In genomic region chr2:160063266-160063665, GRCh38 we compare ENCODE assay signal across 9 cellular contexts. TPM values are rescaled to one million over a fixed set of nuclear protein-coding genes. Genes with fewer than 3 reads are reported as not detected.
DNase-seq lines count a peak whose midpoint lies in the region; ATAC-seq, FAIRE-seq and TF ChIP-seq lines count a peak whose summit lies in the region.
"Had no signal": no experiment of that assay in that cellular context is flagged by ENCODE, and none has a peak within 500 bp of the region (broad histone marks: within the 10 kb centered on the region; RNA-seq: fewer than 3 reads in every experiment).

No MANE protein-coding gene starts in this region.

- H3K36me3 ChIP-seq in HUES64 (ENCODE audit: insufficient read depth, low read length) (no peaks in the 10 kb centered on the region), brain microvascular endothelial cell (replicated peaks) (no peaks in the 10 kb centered on the region), HepG2 (replicated peaks in 1 of 2; ENCODE audit: control insufficient read depth in 1 of 2, insufficient read depth in 2 of 2, low read length in 2 of 2) (no peaks in the 10 kb centered on the region)

- POLR2A ChIA-PET in HepG2 (lab: Yijun Ruan, JAX) = no interaction called here

- H3K27me3 Mint-ChIP-seq in stimulated activated naive CD8-positive, alpha-beta T cell treated with anti-CD3 and anti-CD28 coated beads, Interleukin-15, amount 100 ng/mL, for 72 hours = peaks cover 73% of the 10 kb centered on the region

- TF ChIP-seq POLR2A in HepG2 (IDR thresholded peaks at IDR 0.05; ENCODE audit: insufficient read depth in 1 of 2, low read depth in 2 of 2, low read length in 2 of 2) = no peak

- H3K4me3 Mint-ChIP-seq in stimulated activated naive CD8-positive, alpha-beta T cell treated with anti-CD3 and anti-CD28 coated beads, Interleukin-15, amount 100 ng/mL, for 72 hours = peak overlapping the region; percentile 16 to 83

- no peak for FAIRE-seq in HepG2 (lab: Jason Lieb, UNC)

- TF ChIP-seq EP300 in HepG2 (IDR thresholded peaks at IDR 0.05; ENCODE audit: low read depth in 2 of 2, low read length in 2 of 2) (no peak), HepG2 (CRISPR knock-in tag; IDR thresholded peaks at IDR 0.05; ENCODE audit: borderline replicate concordance) (no peak)

- no peak for TF ChIP-seq RAD21 in HepG2 (CRISPR knock-in tag; IDR thresholded peaks at IDR 0.05)

- WGBS in HUES64 = 37% methylated on average over 5 of the region's 5 CpGs
- WGBS in HepG2 (ENCODE audit: low lambda C conversion rate) = 16% methylated on average over 5 of the region's 5 CpGs

- peaks cover 46% of the 10 kb centered on the region for H3K27me3 ChIP-seq in HUES64 (ENCODE audit: insufficient read depth, low read length)
- no peaks in the 10 kb centered on the region for H3K27me3 ChIP-seq in brain microvascular endothelial cell (replicated peaks)
- H3K27me3 ChIP-seq in HepG2 (ENCODE audit: control insufficient read depth in 1 of 2, insufficient read depth in 2 of 2, low read length in 2 of 2) = peaks cover 3 to 31% of the 10 kb centered on the region in 2 experiments; a peak in 3 of 5 replicates

- H3K4me2 ChIP-seq in HepG2 (ENCODE audit: low read depth, low read length) = no peak overlapping the region

- no peaks in the 10 kb centered on the region for H4K20me1 ChIP-seq in HepG2 (ENCODE audit: insufficient read depth, low read length)

- TF ChIP-seq CTCF in brain microvascular endothelial cell (IDR thresholded peaks at IDR 0.05; ENCODE audit: low read depth, low read length, missing control alignments) (no peak), HepG2 (CRISPR knock-in tag; IDR thresholded peaks at IDR 0.05) (no peak)

- H3K27ac ChIP-seq in HUES64 (ENCODE audit: low read depth, low read length) (no peak overlapping the region), brain microvascular endothelial cell (no peak overlapping the region), HepG2 (ENCODE audit: extremely low read length, insufficient read depth, low read length) (no peak overlapping the region)

- H3K4me1 ChIP-seq in HUES64 (ENCODE audit: insufficient read depth, low read length) = peaks cover 5% of the 10 kb centered on the region
- H3K4me1 ChIP-seq in HepG2 (ENCODE audit: insufficient read depth, low read length) = no peaks in the 10 kb centered on the region

- H3K27ac Mint-ChIP-seq in stimulated activated naive CD8-positive, alpha-beta T cell treated with anti-CD3 and anti-CD28 coated beads, Interleukin-15, amount 100 ng/mL, for 72 hours = no peak overlapping the region

- DNase-seq in brain microvascular endothelial cell = no peak
- no peak for DNase-seq in HepG2 (ENCODE audit: low spot score)
- no peak for DNase-seq in stimulated activated naive CD8-positive, alpha-beta T cell treated with anti-CD3 and anti-CD28 coated beads, Interleukin-15, amount 100 ng/mL, for 72 hours
- DNase-seq in GM03348 (ENCODE audit: low spot score) = no peak
- DNase-seq: NCI-H1930, T-helper 9 cell had no signal

- H3K9me3 ChIP-seq in HUES64 (ENCODE audit: insufficient read depth, low read depth, low read length) (peaks cover 12% of the 10 kb centered on the region), HepG2 (ENCODE audit: low read length) (no peaks in the 10 kb centered on the region)

- H3K4me3 ChIP-seq in HUES64 (ENCODE audit: low read length) = peak overlapping the region; percentile 77
- H3K4me3 ChIP-seq in brain microvascular endothelial cell (ENCODE audit: low read depth, low read length) = peak overlapping the region; percentile 75
- no peak overlapping the region for H3K4me3 ChIP-seq in HepG2 (replicated peaks in 1 of 3; ENCODE audit: insufficient read depth in 1 of 3, low read depth in 2 of 3, low read length in 3 of 3)

- no TSS peak for BruUV-seq in HepG2 (replicated peaks; lab: Mats Ljungman, UMichigan)

- no peak overlapping the region for H2AFZ ChIP-seq in HepG2 (ENCODE audit: low read length)

- no peaks in the 10 kb centered on the region for H3K79me2 ChIP-seq in HepG2 (ENCODE audit: insufficient read depth, low read length)

- CTCF ChIA-PET in HepG2 (lab: Yijun Ruan, JAX; ENCODE audit: low intra/inter-chr PET ratio, low total read pairs) = no interaction called here

- H3K9ac ChIP-seq in HUES64 (ENCODE audit: low read depth, low read length) (no peak overlapping the region), HepG2 (ENCODE audit: insufficient read depth, low read depth, low read length) (no peak overlapping the region)

- intact Hi-C loops in HepG2 (cut with micrococcal nuclease; ENCODE audit: unreplicated experiment) = no loop called here

- no peaks in the 10 kb centered on the region for H3K9me3 Mint-ChIP-seq in stimulated activated naive CD8-positive, alpha-beta T cell treated with anti-CD3 and anti-CD28 coated beads, Interleukin-15, amount 100 ng/mL, for 72 hours

- ATAC-seq in HepG2 = peak; percentile 37
- no peak for ATAC-seq in stimulated activated naive CD8-positive, alpha-beta T cell treated with anti-CD3 and anti-CD28 coated beads, Interleukin-15, amount 100 ng/mL, for 72 hours
- no peak for ATAC-seq in GM21390 (IDR thresholded peaks at IDR 0.05; ENCODE audit: unreplicated experiment)
- no peak for ATAC-seq in HG03342 (IDR thresholded peaks at IDR 0.05; ENCODE audit: unreplicated experiment)

- in situ Hi-C loops in brain microvascular endothelial cell (cut with HindIII; ENCODE audit: low pct_ligation_motif_present, low sequenced_read_pairs) (no loop called here), HepG2 (cut with HindIII; ENCODE audit: extremely low pct_ligation_motif_present, low pct_unique_long_range_greater_than_20kb) (no loop called here)

- H3K4me1 Mint-ChIP-seq in stimulated activated naive CD8-positive, alpha-beta T cell treated with anti-CD3 and anti-CD28 coated beads, Interleukin-15, amount 100 ng/mL, for 72 hours = peaks cover 11% of the 10 kb centered on the region

TF ChIP-seq in HepG2, 621 proteins besides CTCF, POLR2A, EP300 and RAD21 (continues in another document):
- TF ChIP-seq, protein P1, sequence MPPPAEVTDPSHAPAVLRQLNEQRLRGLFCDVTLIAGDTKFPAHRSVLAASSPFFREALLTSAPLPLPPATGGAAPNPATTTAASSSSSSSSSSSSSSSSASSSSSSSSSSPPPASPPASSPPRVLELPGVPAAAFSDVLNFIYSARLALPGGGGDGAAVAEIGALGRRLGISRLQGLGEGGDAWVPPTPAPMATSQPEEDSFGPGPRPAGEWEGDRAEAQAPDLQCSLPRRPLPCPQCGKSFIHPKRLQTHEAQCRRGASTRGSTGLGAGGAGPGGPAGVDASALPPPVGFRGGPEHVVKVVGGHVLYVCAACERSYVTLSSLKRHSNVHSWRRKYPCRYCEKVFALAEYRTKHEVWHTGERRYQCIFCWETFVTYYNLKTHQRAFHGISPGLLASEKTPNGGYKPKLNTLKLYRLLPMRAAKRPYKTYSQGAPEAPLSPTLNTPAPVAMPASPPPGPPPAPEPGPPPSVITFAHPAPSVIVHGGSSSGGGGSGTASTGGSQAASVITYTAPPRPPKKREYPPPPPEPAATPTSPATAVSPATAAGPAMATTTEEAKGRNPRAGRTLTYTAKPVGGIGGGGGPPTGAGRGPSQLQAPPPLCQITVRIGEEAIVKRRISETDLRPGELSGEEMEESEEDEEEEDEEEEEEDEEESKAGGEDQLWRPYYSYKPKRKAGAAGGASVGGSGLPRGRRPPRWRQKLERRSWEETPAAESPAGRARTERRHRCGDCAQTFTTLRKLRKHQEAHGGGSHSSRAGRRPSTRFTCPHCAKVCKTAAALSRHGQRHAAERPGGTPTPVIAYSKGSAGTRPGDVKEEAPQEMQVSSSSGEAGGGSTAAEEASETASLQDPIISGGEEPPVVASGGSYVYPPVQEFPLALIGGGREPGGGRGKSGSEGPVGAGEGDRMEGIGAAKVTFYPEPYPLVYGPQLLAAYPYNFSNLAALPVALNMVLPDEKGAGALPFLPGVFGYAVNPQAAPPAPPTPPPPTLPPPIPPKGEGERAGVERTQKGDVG (CRISPR knock-in tag; IDR thresholded peaks at IDR 0.05; ENCODE audit: borderline replicate concordance) = no peak
- TF ChIP-seq TP53 (CRISPR knock-in tag; conservative IDR thresholded peaks at IDR 0.05) (no peak), ATF7 (IDR thresholded peaks at IDR 0.05) (no peak), ATF7 (CRISPR knock-in tag; IDR thresholded peaks at IDR 0.05) (no peak)

RNA-seq across cellular contexts. Expression of gene PLA2R1, which starts 0.9 kb away (rescaled TPM):
- 0.30 TPM for polyA plus RNA-seq in HUES64 (2013, experiment 1 of 2)
- polyA plus RNA-seq in HUES64 (2013, experiment 2 of 2) = 0.57 TPM
- total RNA-seq in HepG2 (2016; rRNA removed; fragmentation: Illumina TruSeq; extraction: Trizol) = not detected in 2 replicates
- total RNA-seq in HepG2 (2016; cell fraction: cytosol; rRNA removed; fragmentation: Illumina TruSeq; extraction: Trizol; ENCODE audit: low read depth) = not detected in 2 replicates
- total RNA-seq in HepG2 (2016; cell fraction: insoluble cytoplasmic fraction; rRNA removed; fragmentation: Illumina TruSeq; extraction: Trizol) = not detected in 2 replicates
- total RNA-seq in HepG2 (2016; cell fraction: membrane; rRNA removed; fragmentation: Illumina TruSeq; extraction: Trizol) = not detected in 2 replicates
- total RNA-seq in HepG2 (2016; cell fraction: nucleus; rRNA removed; fragmentation: Illumina TruSeq; extraction: Trizol) = not detected in 2 replicates
- polyA plus RNA-seq in HepG2 (2011; rRNA removed) = not detected in 2 replicates
- not detected in 2 replicates for polyA plus RNA-seq in HepG2 (2011; cell fraction: cytosol; rRNA removed)
- not detected in 2 replicates for polyA plus RNA-seq in HepG2 (2011; cell fraction: nucleus; rRNA removed)
- not detected in 2 replicates for polyA plus RNA-seq in HepG2 (2012)
- polyA plus RNA-seq in HepG2 (2016; cell fraction: cytosol; fragmentation: Illumina TruSeq; extraction: Trizol; ENCODE audit: low read depth) = not detected in 2 replicates
- not detected in 2 replicates for polyA plus RNA-seq in HepG2 (2016; cell fraction: insoluble cytoplasmic fraction; fragmentation: Illumina TruSeq; extraction: Trizol; ENCODE audit: low read depth)
- polyA plus RNA-seq in HepG2 (2016; cell fraction: membrane; fragmentation: Illumina TruSeq; extraction: Trizol; ENCODE audit: low read depth) = not detected in 2 replicates
- polyA plus RNA-seq in HepG2 (2016; cell fraction: nucleus; fragmentation: Illumina TruSeq; extraction: Trizol; ENCODE audit: insufficient read depth, low read depth) = not detected in 2 replicates
- polyA minus RNA-seq in HepG2 (2011; rRNA and poly(A)+ RNA removed; ENCODE audit: low replicate concordance) = 0.09 TPM in 1 of 2 replicates, not detected in the other
- not detected in 2 replicates for polyA minus RNA-seq in HepG2 (2011; cell fraction: cytosol; rRNA and poly(A)+ RNA removed)
- polyA minus RNA-seq in HepG2 (2011; cell fraction: nucleus; rRNA and poly(A)+ RNA removed) = not detected in 2 replicates

Comparison
In these comparisons a context has a peak if more than half of its experiments do, and no peak if none do; other contexts are left out.
1. H3K4me3 ChIP-seq: peak in HUES64 (single experiment) and brain microvascular endothelial cell (single experiment); none in HepG2 (0 of 3).